ENCODE assay signal across 8 cellular contexts in genomic region chr14:52268191-52269061, GRCh38. TPM values are rescaled to one million over a fixed set of nuclear protein-coding genes. Genes with fewer than 3 reads are reported as not detected.
DNase-seq lines count a peak whose midpoint lies in the region; ATAC-seq and TF ChIP-seq lines count a peak whose summit lies in the region.

No MANE protein-coding gene starts in this region.

- ATAC-seq in IMR-90 (ENCODE audit: low read depth) (peak; percentile 64), GM21717 (IDR thresholded peaks at IDR 0.05; ENCODE audit: unreplicated experiment) (no peak), GM19324 (IDR thresholded peaks at IDR 0.05; ENCODE audit: low FRiP score, unreplicated experiment) (no peak), HG03196 (IDR thresholded peaks at IDR 0.05; ENCODE audit: unreplicated experiment) (no peak)

- H3K27me3 ChIP-seq in IMR-90 (ENCODE audit: control insufficient read depth, insufficient read depth, low read length) (peaks cover 43% of the 10 kb centered on the region), iPS-20b (ENCODE audit: insufficient read depth, low read length) (peaks cover 70% of the 10 kb centered on the region)

- no peak overlapping the region for H3K4ac ChIP-seq in IMR-90 (ENCODE audit: low read depth, low read length)

- peak; percentile 13 for DNase-seq in IMR-90
- peak; percentile 15 for DNase-seq in activated naive CD4-positive, alpha-beta T cell treated with anti-CD3 and anti-CD28 coated beads, Interleukin-2, amount 50 U/mL, for 16 hours
- DNase-seq in stimulated activated CD4-positive, alpha-beta T cell treated with anti-CD3 and anti-CD28 coated beads, Interleukin-4, amount 100 ng/mL, for 24 hours: peak; percentile 18
- no peak for DNase-seq in DMS79 (lab: John Stamatoyannopoulos, UW)

- H3K4me2 ChIP-seq in IMR-90 (ENCODE audit: low read depth, low read length): peak overlapping the region; percentile 88

- H3K18ac ChIP-seq in IMR-90 (ENCODE audit: low read depth, low read length): no peak overlapping the region

- H3K79me1 ChIP-seq in IMR-90 (ENCODE audit: low read depth in 1 of 2, low read length in 2 of 2): no peaks in the 10 kb centered on the region

- no TSS peak for BruUV-seq in IMR-90 (replicated peaks; lab: Mats Ljungman, UMichigan)

- H4K8ac ChIP-seq in IMR-90 (ENCODE audit: low read depth in 2 of 2, low read length in 2 of 2): no peak overlapping the region

- no peak overlapping the region for H3K14ac ChIP-seq in IMR-90 (replicated peaks; ENCODE audit: low read depth, low read length)

- H2AK9ac ChIP-seq in IMR-90 (replicated peaks; ENCODE audit: low read depth, low read length, poor library complexity): peak overlapping the region; percentile 57

- H4K5ac ChIP-seq in IMR-90 (ENCODE audit: low read depth, low read length): no peak overlapping the region

- intact Hi-C loops in IMR-90 (cut with micrococcal nuclease): no loop called here

- no peak overlapping the region for H4K91ac ChIP-seq in IMR-90 (ENCODE audit: insufficient read depth, low read depth, low read length)

- no peak overlapping the region for H3K23ac ChIP-seq in IMR-90 (ENCODE audit: low read depth, low read length)

- no peak overlapping the region for H2BK15ac ChIP-seq in IMR-90 (ENCODE audit: low read depth, low read length)

- no peak overlapping the region for H2BK120ac ChIP-seq in IMR-90 (ENCODE audit: low read depth, low read length)

- H3K9ac ChIP-seq in IMR-90 (ENCODE audit: low read depth, low read length) (no peak overlapping the region), iPS-20b (ENCODE audit: low read depth, low read length) (peak overlapping the region; percentile 28; the same call in 1 of the 2 replicates)

- dilution Hi-C loops in IMR-90 (cut with HindIII; ENCODE audit: low sequenced_read_pairs, unreplicated experiment): no loop called here

- no peak for TF ChIP-seq RAD21 in IMR-90 (IDR thresholded peaks at IDR 0.05; ENCODE audit: low read length)

- CTCF ChIA-PET in IMR-90 (lab: Yijun Ruan, JAX): no interaction called here

- H4K20me1 ChIP-seq in IMR-90 (ENCODE audit: insufficient read depth, low read length): no peaks in the 10 kb centered on the region

- peak overlapping the region; percentile 26; the same call in 1 of the 2 replicates for H3K4me3 ChIP-seq in IMR-90 (ENCODE audit: insufficient read depth, low read depth, low read length)
- H3K4me3 ChIP-seq in iPS-20b (ENCODE audit: low read length): peak overlapping the region; percentile 66

- H3K4me1 ChIP-seq in IMR-90 (ENCODE audit: control insufficient read depth, insufficient read depth, low read length): peaks cover 4% of the 10 kb centered on the region; the same call in 1 of the 2 replicates
- 0 out of 2 replicates have a peak, but pooled peaks cover 2% of the 10 kb centered on the region for H3K4me1 ChIP-seq in iPS-20b (ENCODE audit: insufficient read depth, low read length)

- H3K36me3 ChIP-seq in IMR-90 (ENCODE audit: control insufficient read depth, insufficient read depth, low read length): no peaks in the 10 kb centered on the region
- no peaks in the 10 kb centered on the region for H3K36me3 ChIP-seq in iPS-20b (ENCODE audit: insufficient read depth, low read depth, low read length)

- no peak for TF ChIP-seq CTCF in IMR-90 (conservative IDR thresholded peaks at IDR 0.05; ENCODE audit: low read depth, low read length)

- TF ChIP-seq POLR2A in IMR-90 (IDR thresholded peaks at IDR 0.05; ENCODE audit: low read depth, low read length): no peak

- no peak overlapping the region for H2AK5ac ChIP-seq in IMR-90 (ENCODE audit: low read depth, low read length)

- POLR2A ChIA-PET in IMR-90 (lab: Charles Lee; ENCODE audit: unreplicated experiment): no interaction called here

- H3K9me3 ChIP-seq in IMR-90 (ENCODE audit: control insufficient read depth, insufficient read depth, low read length) (no peaks in the 10 kb centered on the region), iPS-20b (ENCODE audit: insufficient read depth, low read depth, low read length) (no peaks in the 10 kb centered on the region)

- no peak overlapping the region for H3K56ac ChIP-seq in IMR-90 (ENCODE audit: extremely low read depth, insufficient read depth, low read length)

- H2AFZ ChIP-seq in IMR-90 (replicated peaks; ENCODE audit: low read length, poor library complexity): peak overlapping the region; percentile 73

- H3K9me1 ChIP-seq in IMR-90 (ENCODE audit: insufficient read depth, low read length): 0 out of 2 replicates have a peak, but pooled peaks cover 3% of the 10 kb centered on the region

- no peak overlapping the region for H2BK20ac ChIP-seq in IMR-90 (ENCODE audit: low read depth, low read length)

- H2BK5ac ChIP-seq in IMR-90 (ENCODE audit: low read depth, low read length, poor library complexity, severe bottlenecking): no peak overlapping the region

- WGBS in IMR-90 (ENCODE audit: extremely low coverage in 2 of 2, insufficient read length in 1 of 2), 2 experiments: 3% methylated on average over 24 of the region's 59 CpGs; no CpG with 5 or more reads in 1 of the 2 experiments

- in situ Hi-C loops in IMR-90 (cut with MboI; ENCODE audit: low sequenced_read_pairs): no loop called here

- H3K27ac ChIP-seq in IMR-90 (ENCODE audit: insufficient read depth, low read length) (no peak overlapping the region), iPS-20b (ENCODE audit: low read length) (no peak overlapping the region)

TF ChIP-seq in IMR-90, 13 proteins besides CTCF, POLR2A, EP300 and RAD21:
- TF ChIP-seq CEBPB (IDR thresholded peaks at IDR 0.05; ENCODE audit: low read depth, low read length) (no peak), CHD1 (IDR thresholded peaks at IDR 0.05; ENCODE audit: low read depth, low read length) (no peak), MXI1 (IDR thresholded peaks at IDR 0.05; ENCODE audit: borderline replicate concordance, low read depth, low read length) (no peak), RFX5 (IDR thresholded peaks at IDR 0.05; ENCODE audit: low read depth, low read length) (no peak), BHLHE40 (IDR thresholded peaks at IDR 0.05; ENCODE audit: low read depth, low read length) (no peak), NFE2L2 (IDR thresholded peaks at IDR 0.05; ENCODE audit: low read depth, low read length) (no peak), MAZ (IDR thresholded peaks at IDR 0.05; ENCODE audit: borderline replicate concordance, low read depth, low read length) (no peak), MAFK (IDR thresholded peaks at IDR 0.05; ENCODE audit: low read depth, low read length) (no peak), SMC3 (IDR thresholded peaks at IDR 0.05; ENCODE audit: low read depth, low read length) (no peak), FOS (IDR thresholded peaks at IDR 0.05; ENCODE audit: low read depth, low read length) (no peak), RCOR1 (IDR thresholded peaks at IDR 0.05; ENCODE audit: insufficient replicate concordance, low read length) (no peak)
- TF ChIP-seq, protein P1, sequence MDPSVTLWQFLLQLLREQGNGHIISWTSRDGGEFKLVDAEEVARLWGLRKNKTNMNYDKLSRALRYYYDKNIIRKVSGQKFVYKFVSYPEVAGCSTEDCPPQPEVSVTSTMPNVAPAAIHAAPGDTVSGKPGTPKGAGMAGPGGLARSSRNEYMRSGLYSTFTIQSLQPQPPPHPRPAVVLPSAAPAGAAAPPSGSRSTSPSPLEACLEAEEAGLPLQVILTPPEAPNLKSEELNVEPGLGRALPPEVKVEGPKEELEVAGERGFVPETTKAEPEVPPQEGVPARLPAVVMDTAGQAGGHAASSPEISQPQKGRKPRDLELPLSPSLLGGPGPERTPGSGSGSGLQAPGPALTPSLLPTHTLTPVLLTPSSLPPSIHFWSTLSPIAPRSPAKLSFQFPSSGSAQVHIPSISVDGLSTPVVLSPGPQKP (IDR thresholded peaks at IDR 0.05; ENCODE audit: borderline replicate concordance, low read depth, low read length): no peak
- TF ChIP-seq, protein P2, sequence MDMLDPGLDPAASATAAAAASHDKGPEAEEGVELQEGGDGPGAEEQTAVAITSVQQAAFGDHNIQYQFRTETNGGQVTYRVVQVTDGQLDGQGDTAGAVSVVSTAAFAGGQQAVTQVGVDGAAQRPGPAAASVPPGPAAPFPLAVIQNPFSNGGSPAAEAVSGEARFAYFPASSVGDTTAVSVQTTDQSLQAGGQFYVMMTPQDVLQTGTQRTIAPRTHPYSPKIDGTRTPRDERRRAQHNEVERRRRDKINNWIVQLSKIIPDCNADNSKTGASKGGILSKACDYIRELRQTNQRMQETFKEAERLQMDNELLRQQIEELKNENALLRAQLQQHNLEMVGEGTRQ (IDR thresholded peaks at IDR 0.05; ENCODE audit: low read depth, low read length): no peak

RNA-seq across cellular contexts. Expression of gene PTGDR, which starts 0.9 kb away (rescaled TPM):
- not detected in 2 replicates for total RNA-seq in IMR-90 (2012; rRNA removed)
- polyA plus RNA-seq in IMR-90 (2012; rRNA removed): not detected in 2 replicates
- polyA plus RNA-seq in IMR-90 (2012; cell fraction: cytosol; rRNA removed): not detected in 2 replicates
- polyA plus RNA-seq in IMR-90 (2012; cell fraction: nucleus; rRNA removed; ENCODE audit: low replicate concordance): not detected in 2 replicates

RNA-seq across cellular contexts. Expression of gene PTGER2, which starts 45.7 kb away (rescaled TPM):
- 24.7 and 33.6 TPM in 2 replicates for total RNA-seq in IMR-90 (2012; rRNA removed)
- 58.5 and 59.4 TPM in 2 replicates for polyA plus RNA-seq in IMR-90 (2012; rRNA removed)
- polyA plus RNA-seq in IMR-90 (2012; cell fraction: cytosol; rRNA removed): 23.6 and 49.1 TPM in 2 replicates
- 12.4 and 18.8 TPM in 2 replicates for polyA plus RNA-seq in IMR-90 (2012; cell fraction: nucleus; rRNA removed; ENCODE audit: low replicate concordance)
